In the genomic region with DNA sequence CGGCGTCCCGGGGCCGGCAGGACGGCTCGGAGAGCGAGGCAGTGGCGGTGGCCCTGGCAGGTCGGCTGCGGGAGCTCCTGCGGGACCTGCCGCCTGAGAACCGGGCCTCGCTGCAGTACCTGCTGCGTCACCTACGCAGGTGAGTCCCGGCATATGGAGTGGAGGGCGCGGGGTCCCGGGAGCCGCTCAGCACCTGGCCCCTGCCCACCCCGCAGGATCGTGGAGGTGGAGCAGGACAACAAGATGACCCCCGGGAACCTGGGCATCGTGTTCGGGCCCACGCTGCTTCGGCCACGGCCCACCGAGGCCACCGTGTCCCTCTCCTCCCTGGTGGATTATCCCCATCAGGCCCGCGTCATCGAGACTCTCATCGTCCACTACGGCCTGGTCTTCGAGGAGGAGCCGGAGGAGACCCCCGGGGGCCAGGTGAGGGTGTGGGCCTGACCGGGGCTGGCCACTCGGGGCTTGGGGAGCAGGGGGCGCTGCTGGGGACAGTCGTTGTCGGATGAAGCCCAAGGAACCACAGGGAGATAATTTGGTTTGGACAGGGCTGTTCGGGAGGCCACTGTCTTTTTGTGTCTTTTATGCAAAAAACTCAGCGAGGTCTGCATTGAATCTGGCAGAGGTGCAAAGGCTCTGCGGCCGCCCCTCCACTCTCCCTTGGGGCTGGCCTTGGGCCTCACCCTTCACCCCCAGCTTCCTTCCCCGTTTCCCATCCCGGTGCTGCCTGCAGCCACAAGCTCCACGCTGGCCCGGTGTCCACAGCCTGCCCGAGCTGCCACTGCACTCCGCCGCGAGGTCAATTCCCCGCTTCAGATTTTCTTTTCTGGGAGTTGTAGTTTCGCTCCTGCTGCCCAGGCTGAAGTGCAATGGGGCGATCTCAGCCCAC, we compare ENCODE assay signal across 8 cellular contexts. TPM values are rescaled to one million over a fixed set of nuclear protein-coding genes. Genes with fewer than 3 reads are reported as not detected.
DNase-seq lines count a peak whose midpoint lies in the region; ATAC-seq and TF ChIP-seq lines count a peak whose summit lies in the region.
"Had no signal": no experiment of that assay in that cellular context is flagged by ENCODE, and none has a peak within 500 bp of the region (broad histone marks: within the 10 kb centered on the region; RNA-seq: fewer than 3 reads in every experiment).

No MANE protein-coding gene starts in this region.

- H3K9ac ChIP-seq in HUES6 (ENCODE audit: low read length) (peak overlapping the region; percentile 67), endodermal cell (ENCODE audit: extremely low read depth, low read length, poor library complexity, severe bottlenecking) (no peak overlapping the region), parathyroid adenoma (no peak overlapping the region)

- H3K9me3 Mint-ChIP-seq in CD4-positive, alpha-beta memory T cell = peaks cover 0 to 13% (median 0%) of the 10 kb centered on the region in 8 donors
- no peaks in the 10 kb centered on the region for H3K9me3 Mint-ChIP-seq in endodermal cell

- CTCF ChIA-PET in CD4-positive, alpha-beta memory T cell (lab: Charles Lee; ENCODE audit: partially characterized antibody) = interaction anchor here (0.8 to 17.9 kb wide), 4 partner anchors 17 to 112 kb away, joined by 3 to 219 read pairs (median 3); a partner anchor contains a TSS

- H3K4me2 ChIP-seq in parathyroid adenoma (ENCODE audit: low read length) = peak overlapping the region; percentile 64

- peaks cover 71% of the 10 kb centered on the region for H3K36me3 ChIP-seq in CD4-positive, alpha-beta memory T cell (ENCODE audit: insufficient read depth, low read length)
- H3K36me3 ChIP-seq in HUES6 (ENCODE audit: control insufficient read depth, insufficient read depth, low read length) = peaks cover 49% of the 10 kb centered on the region
- peaks cover 10% of the 10 kb centered on the region for H3K36me3 ChIP-seq in endodermal cell (ENCODE audit: control insufficient read depth, insufficient read depth, low read length)
- no peaks in the 10 kb centered on the region for H3K36me3 ChIP-seq in parathyroid adenoma (ENCODE audit: control insufficient read depth, insufficient read depth, low read length)

- no peak for ATAC-seq in HG03196 (IDR thresholded peaks at IDR 0.05; ENCODE audit: unreplicated experiment)

- peak in 3 of 5 donors; percentile 12 to 31 (median 13) for DNase-seq in CD4-positive, alpha-beta memory T cell
- DNase-seq in endodermal cell (no peak), islet precursor cell (no peak), DMS79 (lab: John Stamatoyannopoulos, UW) (no peak)

- H3K27me3 Mint-ChIP-seq in CD4-positive, alpha-beta memory T cell = no peaks in the 10 kb centered on the region
- no peaks in the 10 kb centered on the region for H3K27me3 Mint-ChIP-seq in endodermal cell (ENCODE audit: insufficient read depth)

- peak overlapping the region in 1 of 8 donors; percentile 17 for H3K4me3 Mint-ChIP-seq in CD4-positive, alpha-beta memory T cell
- peak overlapping the region; percentile 68 for H3K4me3 Mint-ChIP-seq in endodermal cell

- POLR2A ChIA-PET in CD4-positive, alpha-beta memory T cell (lab: Charles Lee; ENCODE audit: partially characterized antibody) = interaction anchor here (0.9 to 57.1 kb wide), 6 partner anchors 3 to 186 kb away, joined by 3 to 3893 read pairs (median 17); a partner anchor contains a TSS

- 90 to 94% methylated on average over 29 to 59 of the region's 59 CpGs for WGBS in endodermal cell (ENCODE audit: insufficient coverage in 1 of 2, insufficient read length in 1 of 2), 2 experiments

- no peak overlapping the region for H2AFZ ChIP-seq in parathyroid adenoma

- H3K36me3 Mint-ChIP-seq in CD4-positive, alpha-beta memory T cell = peaks cover 39 to 64% of the 10 kb centered on the region in 2 donors
- H3K36me3 Mint-ChIP-seq in endodermal cell (ENCODE audit: low read depth) = peaks cover 16% of the 10 kb centered on the region

- TF ChIP-seq CTCF in endodermal cell (conservative IDR thresholded peaks at IDR 0.05) (no peak), parathyroid adenoma (IDR thresholded peaks at IDR 0.05) (no peak)

- no peaks in the 10 kb centered on the region for H3K79me2 ChIP-seq in parathyroid adenoma

- peak overlapping the region; percentile 47 for H3K27ac ChIP-seq in CD4-positive, alpha-beta memory T cell (ENCODE audit: low read depth, low read length)
- no peak overlapping the region for H3K27ac ChIP-seq in HUES6 (ENCODE audit: low read depth, low read length)
- no peak overlapping the region for H3K27ac ChIP-seq in endodermal cell (ENCODE audit: low read depth, low read length)
- no peak overlapping the region for H3K27ac ChIP-seq in parathyroid adenoma

- H3K4me1 ChIP-seq in CD4-positive, alpha-beta memory T cell (ENCODE audit: insufficient read depth, low read length) = peaks cover 90% of the 10 kb centered on the region
- H3K4me1 ChIP-seq in HUES6 (ENCODE audit: control insufficient read depth, insufficient read depth, low read length) (peaks cover 12% of the 10 kb centered on the region; the same call in 1 of the 2 replicates), endodermal cell (ENCODE audit: control insufficient read depth, insufficient read depth, low read length) (no peaks in the 10 kb centered on the region), parathyroid adenoma (no peaks in the 10 kb centered on the region)

- no peaks in the 10 kb centered on the region for H3K27me3 ChIP-seq in CD4-positive, alpha-beta memory T cell (ENCODE audit: insufficient read depth, low read length)
- no peaks in the 10 kb centered on the region for H3K27me3 ChIP-seq in HUES6 (ENCODE audit: control insufficient read depth, insufficient read depth, low read length)
- H3K27me3 ChIP-seq in endodermal cell (ENCODE audit: control insufficient read depth, insufficient read depth, low read length, poor library complexity, severe bottlenecking) = no peaks in the 10 kb centered on the region
- no peaks in the 10 kb centered on the region for H3K27me3 ChIP-seq in parathyroid adenoma (ENCODE audit: control insufficient read depth, insufficient read depth, low read length)
- H3K27me3 ChIP-seq: vagina had no signal

- peak overlapping the region in 6 of 7 donors; percentile 10 to 87 (median 76) for H3K27ac Mint-ChIP-seq in CD4-positive, alpha-beta memory T cell
- H3K27ac Mint-ChIP-seq in endodermal cell = no peak overlapping the region

- no peak overlapping the region for H3K4me3 ChIP-seq in CD4-positive, alpha-beta memory T cell (ENCODE audit: low read length in 2 of 2)
- H3K4me3 ChIP-seq in HUES6 (ENCODE audit: low read depth, low read length) (peak overlapping the region; percentile 75), endodermal cell (ENCODE audit: low read length) (no peak overlapping the region), parathyroid adenoma (ENCODE audit: low read depth, low read length) (peak overlapping the region; percentile 58)

- intact Hi-C loops in CD4-positive, alpha-beta memory T cell (cut with micrococcal nuclease) = no loop called here

- peaks cover 18 to 74% (median 40%) of the 10 kb centered on the region in 4 donors for H3K4me1 Mint-ChIP-seq in CD4-positive, alpha-beta memory T cell
- H3K4me1 Mint-ChIP-seq in endodermal cell = peaks cover 1% of the 10 kb centered on the region

- H3K9me3 ChIP-seq in CD4-positive, alpha-beta memory T cell (ENCODE audit: control insufficient read depth in 1 of 2, low read length in 2 of 2) = no peaks in the 10 kb centered on the region
- no peaks in the 10 kb centered on the region for H3K9me3 ChIP-seq in HUES6 (ENCODE audit: control insufficient read depth, insufficient read depth, low read depth, low read length)
- H3K9me3 ChIP-seq in endodermal cell (ENCODE audit: control insufficient read depth, low read length) = no peaks in the 10 kb centered on the region
- H3K9me3 ChIP-seq in parathyroid adenoma (ENCODE audit: control insufficient read depth, low read length) = no peaks in the 10 kb centered on the region
- H3K9me3 ChIP-seq: vagina had no signal

RNA-seq across cellular contexts. Expression of a gene that starts 12.0 kb away (rescaled TPM):
- 10 to 100 TPM; 76.0 to 80.0 TPM for total RNA-seq in CD4-positive, alpha-beta memory T cell
- 100 to 1,000 TPM; 167 to 197 TPM for polyA plus RNA-seq in CD4-positive, alpha-beta memory T cell
- total RNA-seq in endodermal cell = 100 to 1,000 TPM; 225 to 254 TPM
- 192 TPM for polyA plus RNA-seq in endodermal cell (2013, experiment 1 of 2)
- polyA plus RNA-seq in endodermal cell (2013, experiment 2 of 2) = 174 TPM

RNA-seq across cellular contexts. Expression of a gene that starts 16.2 kb away (rescaled TPM):
- 100 to 1,000 TPM; 834 to 836 TPM for total RNA-seq in CD4-positive, alpha-beta memory T cell
- 100 to 1,000 TPM; 222 to 501 TPM for polyA plus RNA-seq in CD4-positive, alpha-beta memory T cell
- total RNA-seq in endodermal cell = 10 to 100 TPM; 14.8 to 17.1 TPM
- 5.9 TPM for polyA plus RNA-seq in endodermal cell (2013, experiment 1 of 2)
- polyA plus RNA-seq in endodermal cell (2013, experiment 2 of 2) = 4.8 TPM

RNA-seq across cellular contexts. Expression of a gene that starts 20.6 kb away (rescaled TPM):
- 100 to 1,000 TPM; 210 to 220 TPM for total RNA-seq in CD4-positive, alpha-beta memory T cell
- polyA plus RNA-seq in CD4-positive, alpha-beta memory T cell = 100 to 1,000 TPM; 399 to 406 TPM
- total RNA-seq in endodermal cell = 100 to 1,000 TPM; 331 to 449 TPM
- 418 TPM for polyA plus RNA-seq in endodermal cell (2013, experiment 1 of 2)
- 416 TPM for polyA plus RNA-seq in endodermal cell (2013, experiment 2 of 2)

RNA-seq across cellular contexts. Expression of a gene that starts 43.3 kb away (rescaled TPM):
- 100 to 1,000 TPM; 313 to 319 TPM for total RNA-seq in CD4-positive, alpha-beta memory T cell
- polyA plus RNA-seq in CD4-positive, alpha-beta memory T cell = 10 to 100 TPM; 10.7 to 11.2 TPM
- 10 to 100 TPM; 67.2 to 68.7 TPM for total RNA-seq in endodermal cell
- 16.2 TPM for polyA plus RNA-seq in endodermal cell (2013, experiment 1 of 2)
- polyA plus RNA-seq in endodermal cell (2013, experiment 2 of 2) = 16.2 TPM

RNA-seq across cellular contexts. Expression of a gene that starts 56.8 kb away (rescaled TPM):
- total RNA-seq in CD4-positive, alpha-beta memory T cell = 100 to 1,000 TPM; 263 to 266 TPM
- 100 to 1,000 TPM; 444 to 632 TPM for polyA plus RNA-seq in CD4-positive, alpha-beta memory T cell
- 100 to 1,000 TPM; 426 to 469 TPM for total RNA-seq in endodermal cell
- polyA plus RNA-seq in endodermal cell (2013, experiment 1 of 2) = 225 TPM
- 200 TPM for polyA plus RNA-seq in endodermal cell (2013, experiment 2 of 2)

Comparison
In these comparisons a context has a peak if more than half of its experiments do, and no peak if none do; other contexts are left out.
1. DNase-seq: peak in CD4-positive, alpha-beta memory T cell (3 of 5); none in endodermal cell (single experiment), islet precursor cell (single experiment) and DMS79 (single experiment).
2. H3K4me3 ChIP-seq: peak in HUES6 (single experiment) and parathyroid adenoma (single experiment); none in CD4-positive, alpha-beta memory T cell (0 of 2) and endodermal cell (single experiment).
3. RNA of a gene that starts 16.2 kb away (total RNA-seq): 834 to 836 TPM in CD4-positive, alpha-beta memory T cell; 14.8 to 17.1 TPM in endodermal cell; every median in the first group is over 10 times any median in the second.